14 cellular contexts compared by ENCODE assay signal in genomic region chr17:19002191-19002590, GRCh38. TPM values are rescaled to one million over a fixed set of nuclear protein-coding genes. Genes with fewer than 3 reads are reported as not detected.
A peak's percentile ranks its signal among the peaks of the same experiment; 100 is the strongest.
DNase-seq lines count a peak whose midpoint lies in the region; ATAC-seq and TF ChIP-seq lines count a peak whose summit lies in the region.
"Had no signal": no experiment of that assay in that cellular context is flagged by ENCODE, and none has a peak within 500 bp of the region (broad histone marks: within the 10 kb centered on the region; RNA-seq: fewer than 3 reads in every experiment).

No MANE protein-coding gene starts in this region.

- H3K36me3 ChIP-seq in SU-DHL-6 (ENCODE audit: low read length) (no peaks in the 10 kb centered on the region), PC-3 (ENCODE audit: low read depth, low read length) (no peaks in the 10 kb centered on the region)
- H3K36me3 ChIP-seq: gastroesophageal sphincter, lower lobe of right lung had no signal

- H3K36me3 Mint-ChIP-seq in activated naive CD4-positive, alpha-beta T cell treated with anti-CD3 and anti-CD28 coated beads for 36 hours (ENCODE audit: low read depth) = peaks cover 17% of the 10 kb centered on the region

- no peak overlapping the region for H3K27ac ChIP-seq in SU-DHL-6 (ENCODE audit: low read depth, low read length)
- H3K27ac ChIP-seq in PC-3 (ENCODE audit: low read length) = no peak overlapping the region
- H3K27ac ChIP-seq: C4-2B, lower lobe of right lung had no signal

- H3K9me3 ChIP-seq in SU-DHL-6 (ENCODE audit: insufficient read depth, low read length) (no peaks in the 10 kb centered on the region), PC-3 (ENCODE audit: low read length) (no peaks in the 10 kb centered on the region)
- H3K9me3 ChIP-seq: lower lobe of right lung had no signal

- H3K9me2 ChIP-seq in SU-DHL-6 (replicated peaks; ENCODE audit: insufficient read depth, low read length) (no peaks in the 10 kb centered on the region), PC-3 (replicated peaks; ENCODE audit: low read length) (no peaks in the 10 kb centered on the region)

- H3K4me1 ChIP-seq in PC-3 (ENCODE audit: insufficient read depth, low read length) = peaks cover 5% of the 10 kb centered on the region; the same call in 1 of the 2 replicates

- H3K4me2 ChIP-seq in SU-DHL-6 (ENCODE audit: low read depth, low read length, poor library complexity, severe bottlenecking) (peak overlapping the region; percentile 82), PC-3 (ENCODE audit: low read length) (no peak overlapping the region)

- H3K9ac ChIP-seq in SU-DHL-6 (ENCODE audit: low read length) (peak overlapping the region; percentile 5; the same call in 1 of the 2 replicates), PC-3 (ENCODE audit: low read length) (no peak overlapping the region)

- peaks cover 31% of the 10 kb centered on the region for H3K4me1 Mint-ChIP-seq in activated naive CD4-positive, alpha-beta T cell treated with anti-CD3 and anti-CD28 coated beads for 36 hours (ENCODE audit: low read depth)
- H3K4me1 Mint-ChIP-seq in stimulated activated naive CD8-positive, alpha-beta T cell treated with anti-CD3 and anti-CD28 coated beads, Interleukin-15, amount 100 ng/mL, for 72 hours = peaks cover 47% of the 10 kb centered on the region

- H2AFZ ChIP-seq in SU-DHL-6 (ENCODE audit: low read depth, low read length, severe bottlenecking) (no peak overlapping the region), PC-3 (ENCODE audit: low read length) (no peak overlapping the region)

- H4K20me1 ChIP-seq in SU-DHL-6 (ENCODE audit: low read depth, low read length) (no peaks in the 10 kb centered on the region), PC-3 (ENCODE audit: low read length) (no peaks in the 10 kb centered on the region)

- H3K27me3 Mint-ChIP-seq in activated naive CD4-positive, alpha-beta T cell treated with anti-CD3 and anti-CD28 coated beads for 36 hours (ENCODE audit: low read depth) = no peaks in the 10 kb centered on the region
- H3K27me3 Mint-ChIP-seq in stimulated activated naive CD8-positive, alpha-beta T cell treated with anti-CD3 and anti-CD28 coated beads, Interleukin-15, amount 100 ng/mL, for 72 hours = no peaks in the 10 kb centered on the region

- TF ChIP-seq CTCF in SU-DHL-6 (IDR thresholded peaks at IDR 0.05; ENCODE audit: insufficient read depth, low read length, poor library complexity, severe bottlenecking) (no peak), fibroblast of the aortic adventitia (IDR thresholded peaks at IDR 0.05; ENCODE audit: insufficient read depth, low read length) (no peak), PC-3 (conservative IDR thresholded peaks at IDR 0.05; ENCODE audit: low read depth, low read length) (no peak)

- DNase-seq in activated naive CD4-positive, alpha-beta T cell treated with anti-CD3 and anti-CD28 coated beads for 36 hours = no peak
- DNase-seq in activated naive CD4-positive, alpha-beta T cell treated with anti-CD3 and anti-CD28 coated beads, Interleukin-2, amount 50 U/mL, for 16 hours = no peak
- DNase-seq in fibroblast of the aortic adventitia (ENCODE audit: low read depth) (no peak), NCI-H1930 (lab: John Stamatoyannopoulos, UW) (no peak), PC-3 (no peak)
- no peak for DNase-seq in stimulated activated naive CD8-positive, alpha-beta T cell treated with anti-CD3 and anti-CD28 coated beads, Interleukin-15, amount 100 ng/mL, for 72 hours
- DNase-seq: anterior cingulate cortex, lower lobe of right lung, NCI-H1694 treated with DMSO at 0.1 percent for 48 hours had no signal

- H3K27me3 ChIP-seq in SU-DHL-6 (ENCODE audit: low read length) = no peaks in the 10 kb centered on the region
- H3K27me3 ChIP-seq in PC-3 (ENCODE audit: low read length) = no peaks in the 10 kb centered on the region
- H3K27me3 ChIP-seq: gastroesophageal sphincter had no signal

- no peak for ATAC-seq in stimulated activated naive CD8-positive, alpha-beta T cell treated with anti-CD3 and anti-CD28 coated beads, Interleukin-15, amount 100 ng/mL, for 72 hours
- ATAC-seq in HG03097 (IDR thresholded peaks at IDR 0.05; ENCODE audit: low FRiP score, unreplicated experiment) (no peak), PC-3 (no peak)
- ATAC-seq: gastroesophageal sphincter, lower lobe of right lung had no signal

- no TSS peak for BruUV-seq in PC-3 (replicated peaks; lab: Mats Ljungman, UMichigan)

- peak overlapping the region; percentile 91 for H3K4me3 Mint-ChIP-seq in activated naive CD4-positive, alpha-beta T cell treated with anti-CD3 and anti-CD28 coated beads for 36 hours
- H3K4me3 Mint-ChIP-seq in stimulated activated naive CD8-positive, alpha-beta T cell treated with anti-CD3 and anti-CD28 coated beads, Interleukin-15, amount 100 ng/mL, for 72 hours = peak overlapping the region; percentile 90

- intact Hi-C loops in activated naive CD4-positive, alpha-beta T cell treated with anti-CD3 and anti-CD28 coated beads for 36 hours (cut with micrococcal nuclease) = loop anchor here (10.0 kb wide), 1 partner anchor 377 kb away; no protein-coding TSS in a partner anchor
- intact Hi-C loops in PC-3 (cut with micrococcal nuclease) = no loop called here

- H3F3A ChIP-seq in SU-DHL-6 (ENCODE audit: insufficient read depth) = peaks cover 9% of the 10 kb centered on the region; the same call in 1 of the 2 replicates
- H3F3A ChIP-seq in PC-3 (ENCODE audit: low read length, unreplicated experiment) = no peaks in the 10 kb centered on the region

- H3K4me3 ChIP-seq in SU-DHL-6 (ENCODE audit: insufficient read depth, low read length, poor library complexity, severe bottlenecking) (no peak overlapping the region), fibroblast of the aortic adventitia (ENCODE audit: low read depth, low read length) (peak overlapping the region; percentile 70), PC-3 (ENCODE audit: low read length) (no peak overlapping the region)
- H3K4me3 ChIP-seq: gastroesophageal sphincter, lower lobe of right lung had no signal

- H3K79me2 ChIP-seq in SU-DHL-6 (ENCODE audit: insufficient read depth, low read length) (peaks cover 28% of the 10 kb centered on the region; the same call in 1 of the 2 replicates), PC-3 (ENCODE audit: low read length) (no peaks in the 10 kb centered on the region)

- H3K27ac Mint-ChIP-seq in activated naive CD4-positive, alpha-beta T cell treated with anti-CD3 and anti-CD28 coated beads for 36 hours = no peak overlapping the region
- H3K27ac Mint-ChIP-seq in stimulated activated naive CD8-positive, alpha-beta T cell treated with anti-CD3 and anti-CD28 coated beads, Interleukin-15, amount 100 ng/mL, for 72 hours = peak overlapping the region; percentile 14 to 78

- CTCF ChIA-PET in activated naive CD4-positive, alpha-beta T cell treated with anti-CD3 and anti-CD28 coated beads for 36 hours (lab: Charles Lee) = interaction anchor here (0.6 to 2.1 kb wide), 2 partner anchors 41 to 47 kb away, joined by 3 to 13 read pairs; no protein-coding TSS in a partner anchor
- CTCF ChIA-PET in PC-3 (lab: Charles Lee) = no interaction called here

- POLR2A ChIA-PET in PC-3 (lab: Charles Lee; ENCODE audit: unreplicated experiment) = no interaction called here

- no peaks in the 10 kb centered on the region for H3K9me3 Mint-ChIP-seq in activated naive CD4-positive, alpha-beta T cell treated with anti-CD3 and anti-CD28 coated beads for 36 hours
- no peaks in the 10 kb centered on the region for H3K9me3 Mint-ChIP-seq in stimulated activated naive CD8-positive, alpha-beta T cell treated with anti-CD3 and anti-CD28 coated beads, Interleukin-15, amount 100 ng/mL, for 72 hours

RNA-seq across cellular contexts. Expression of gene FAM83G, which starts 2.4 kb away (rescaled TPM):
- 10 to 100 TPM; 10.6 TPM for total RNA-seq in activated naive CD4-positive, alpha-beta T cell treated with anti-CD3 and anti-CD28 coated beads for 36 hours
- 4.4 and 9.5 TPM in 2 replicates for total RNA-seq in fibroblast of the aortic adventitia (ENCODE audit: low replicate concordance)
- 0.26 and 4.7 TPM in 2 replicates for total RNA-seq in PC-3 (2014; rRNA removed)

RNA-seq across cellular contexts. Expression of gene GRAP, which starts 44.6 kb away (rescaled TPM):
- 1 to 10 TPM; 8.1 to 9.1 TPM for total RNA-seq in activated naive CD4-positive, alpha-beta T cell treated with anti-CD3 and anti-CD28 coated beads for 36 hours
- under 0.01 TPM in 1 of 2 replicates, not detected in the other for total RNA-seq in fibroblast of the aortic adventitia (ENCODE audit: low replicate concordance)
- total RNA-seq in PC-3 (2014; rRNA removed) = not detected in 2 replicates

RNA-seq across cellular contexts. Expression of gene SLC5A10, which starts 50.2 kb away (rescaled TPM):
- not detected for total RNA-seq in activated naive CD4-positive, alpha-beta T cell treated with anti-CD3 and anti-CD28 coated beads for 36 hours
- not detected in 2 replicates for total RNA-seq in fibroblast of the aortic adventitia (ENCODE audit: low replicate concordance)
- not detected in 2 replicates for total RNA-seq in PC-3 (2014; rRNA removed)
- total RNA-seq: gastroesophageal sphincter, lower lobe of right lung, skeletal muscle tissue had no signal
